Comparison of ENCODE assay signal across 1 cellular context in the genomic region with DNA sequence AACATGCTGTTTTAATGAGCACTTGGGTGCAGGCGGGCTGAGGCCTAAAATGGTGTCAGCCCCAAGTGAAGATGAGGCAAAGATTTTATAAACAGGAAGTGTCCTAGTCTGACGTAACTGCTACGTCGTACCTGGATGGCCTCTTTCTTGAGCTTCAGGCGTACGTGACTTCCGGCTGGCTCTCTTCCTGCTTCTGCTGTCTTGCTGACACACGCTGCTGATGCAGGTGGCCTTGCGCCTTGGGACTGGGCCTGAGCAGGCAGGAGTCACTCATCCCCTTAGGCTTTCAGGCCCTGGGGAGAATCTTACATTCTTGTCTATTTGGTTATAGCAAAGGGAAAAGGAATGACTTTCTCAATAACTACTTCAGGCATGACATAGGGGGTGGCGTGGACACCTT.
TF ChIP-seq lines count a peak whose summit lies in the region.

No MANE protein-coding gene starts in this region.

TF ChIP-seq in K562, 482 proteins besides CTCF, POLR2A, EP300 and RAD21:
- TF ChIP-seq MAFF (IDR thresholded peaks at IDR 0.05; ENCODE audit: low read length): no peak
- TF ChIP-seq CXXC5 (CRISPR knock-in tag; IDR thresholded peaks at IDR 0.05): peak; percentile 16; the same call in 1 of the 2 replicates
- 0 out of 2 replicates have a peak, but pooled peaks have one; percentile 20 for TF ChIP-seq SPI1 (IDR thresholded peaks at IDR 0.05; ENCODE audit: borderline replicate concordance, low read depth, low read length)
- TF ChIP-seq, protein P1, sequence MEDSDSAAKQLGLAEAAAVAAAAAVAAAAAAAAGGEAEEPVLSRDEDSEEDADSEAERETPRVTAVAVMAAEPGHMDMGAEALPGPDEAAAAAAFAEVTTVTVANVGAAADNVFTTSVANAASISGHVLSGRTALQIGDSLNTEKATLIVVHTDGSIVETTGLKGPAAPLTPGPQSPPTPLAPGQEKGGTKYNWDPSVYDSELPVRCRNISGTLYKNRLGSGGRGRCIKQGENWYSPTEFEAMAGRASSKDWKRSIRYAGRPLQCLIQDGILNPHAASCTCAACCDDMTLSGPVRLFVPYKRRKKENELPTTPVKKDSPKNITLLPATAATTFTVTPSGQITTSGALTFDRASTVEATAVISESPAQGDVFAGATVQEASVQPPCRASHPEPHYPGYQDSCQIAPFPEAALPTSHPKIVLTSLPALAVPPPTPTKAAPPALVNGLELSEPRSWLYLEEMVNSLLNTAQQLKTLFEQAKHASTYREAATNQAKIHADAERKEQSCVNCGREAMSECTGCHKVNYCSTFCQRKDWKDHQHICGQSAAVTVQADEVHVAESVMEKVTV (CRISPR knock-in tag; IDR thresholded peaks at IDR 0.05): no peak
- TF ChIP-seq FOXK1 (CRISPR knock-in tag; IDR thresholded peaks at IDR 0.05; ENCODE audit: borderline replicate concordance): no peak
